ENCODE assay signal across 8 cellular contexts in genomic region chr2:16525265-16525887, GRCh38.
A peak's percentile ranks its signal among the peaks of the same experiment; 100 is the strongest.
DNase-seq lines count a peak whose midpoint lies in the region; ATAC-seq and TF ChIP-seq lines count a peak whose summit lies in the region.

No MANE protein-coding gene starts in this region.

- H3K56ac ChIP-seq in IMR-90 (ENCODE audit: extremely low read depth, insufficient read depth, low read length): no peak overlapping the region

- H3K9me1 ChIP-seq in IMR-90 (ENCODE audit: insufficient read depth, low read length): no peaks in the 10 kb centered on the region

- no peaks in the 10 kb centered on the region for H4K20me1 ChIP-seq in IMR-90 (ENCODE audit: insufficient read depth, low read length)

- H3K36me3 ChIP-seq in IMR-90 (ENCODE audit: control insufficient read depth, insufficient read depth, low read length) (no peaks in the 10 kb centered on the region), lung (ENCODE audit: control insufficient read depth in 2 of 2, insufficient read depth in 2 of 2, low read length in 2 of 2) (no peaks in the 10 kb centered on the region)

- intact Hi-C loops in IMR-90 (cut with micrococcal nuclease): loop anchor here (1.0 kb wide), 2 partner anchors 83 to 232 kb away; no protein-coding TSS in a partner anchor

- H3K27ac ChIP-seq in IMR-90 (ENCODE audit: insufficient read depth, low read length): no peak overlapping the region
- H3K27ac ChIP-seq in lung (ENCODE audit: low read depth in 1 of 2, low read length in 1 of 2): no peak overlapping the region

- no peak overlapping the region for H2AK5ac ChIP-seq in IMR-90 (ENCODE audit: low read depth, low read length)

- dilution Hi-C loops in IMR-90 (cut with HindIII; ENCODE audit: low sequenced_read_pairs, unreplicated experiment): no loop called here

- ATAC-seq in IMR-90 (ENCODE audit: low read depth) (no peak), lung (ENCODE audit: insufficient read depth, low FRiP score) (no peak), HG03439 (IDR thresholded peaks at IDR 0.05; ENCODE audit: unreplicated experiment) (no peak)

- no peak overlapping the region for H4K8ac ChIP-seq in IMR-90 (ENCODE audit: low read depth in 2 of 2, low read length in 2 of 2)

- no peak overlapping the region for H3K23ac ChIP-seq in IMR-90 (ENCODE audit: low read depth, low read length)

- H3K4me3 ChIP-seq in IMR-90 (ENCODE audit: insufficient read depth, low read depth, low read length): no peak overlapping the region
- H3K4me3 ChIP-seq in lung: no peak overlapping the region

- no peak for TF ChIP-seq POLR2A in IMR-90 (IDR thresholded peaks at IDR 0.05; ENCODE audit: low read depth, low read length)

- POLR2A ChIA-PET in IMR-90 (lab: Charles Lee; ENCODE audit: unreplicated experiment): no interaction called here

- CTCF ChIA-PET in IMR-90 (lab: Yijun Ruan, JAX): no interaction called here

- H3K4me1 ChIP-seq in IMR-90 (ENCODE audit: control insufficient read depth, insufficient read depth, low read length) (no peaks in the 10 kb centered on the region), lung (ENCODE audit: control insufficient read depth in 2 of 2, insufficient read depth in 2 of 2, low read length in 2 of 2) (peaks cover 0 to 4% of the 10 kb centered on the region in 2 donors)

- H3K4me2 ChIP-seq in IMR-90 (ENCODE audit: low read depth, low read length): no peak overlapping the region

- no TSS peak for BruUV-seq in IMR-90 (replicated peaks; lab: Mats Ljungman, UMichigan)

- no peak overlapping the region for H2BK20ac ChIP-seq in IMR-90 (ENCODE audit: low read depth, low read length)

- no peak overlapping the region for H2AFZ ChIP-seq in IMR-90 (replicated peaks; ENCODE audit: low read length, poor library complexity)

- H2AK9ac ChIP-seq in IMR-90 (replicated peaks; ENCODE audit: low read depth, low read length, poor library complexity): no peak overlapping the region

- H3K27me3 ChIP-seq in IMR-90 (ENCODE audit: control insufficient read depth, insufficient read depth, low read length) (no peaks in the 10 kb centered on the region), lung (ENCODE audit: control insufficient read depth, insufficient read depth) (no peaks in the 10 kb centered on the region)

- TF ChIP-seq CTCF in IMR-90 (conservative IDR thresholded peaks at IDR 0.05; ENCODE audit: low read depth, low read length) (peak; percentile 43), lung (IDR thresholded peaks at IDR 0.05; ENCODE audit: control extremely low read depth, extremely low read depth) (peak; percentile 19)

- no peak overlapping the region for H3K9ac ChIP-seq in IMR-90 (ENCODE audit: low read depth, low read length)

- in situ Hi-C loops in IMR-90 (cut with MboI; ENCODE audit: low sequenced_read_pairs): no loop called here

- TF ChIP-seq RAD21 in IMR-90 (IDR thresholded peaks at IDR 0.05; ENCODE audit: low read length): peak; percentile 47

- no peak overlapping the region for H2BK120ac ChIP-seq in IMR-90 (ENCODE audit: low read depth, low read length)

- H3K4ac ChIP-seq in IMR-90 (ENCODE audit: low read depth, low read length): no peak overlapping the region

- no peak overlapping the region for H2BK15ac ChIP-seq in IMR-90 (ENCODE audit: low read depth, low read length)

- no peak overlapping the region for H2BK5ac ChIP-seq in IMR-90 (ENCODE audit: low read depth, low read length, poor library complexity, severe bottlenecking)

- DNase-seq in NCI-H146 (lab: John Stamatoyannopoulos, UW) (peak; percentile 15), NCI-H146 treated with DMSO at 0.1 percent for 48 hours (lab: John Stamatoyannopoulos, UW; ENCODE audit: unreplicated experiment) (no peak), IMR-90 (no peak), lung (ENCODE audit: low spot score) (no peak), SIG-M5 treated with dmso at 0.1 percent for 504 hours (lab: John Stamatoyannopoulos, UW; ENCODE audit: unreplicated experiment) (no peak), NCI-H2227 (lab: John Stamatoyannopoulos, UW; ENCODE audit: unreplicated experiment) (no peak)
- peak; percentile 8 to 34 for DNase-seq in activated CD4-positive, alpha-beta T cell treated with anti-CD3 and anti-CD28 coated beads, Interleukin-2, amount 50 U/mL, for 48 hours

- no peak overlapping the region for H4K91ac ChIP-seq in IMR-90 (ENCODE audit: insufficient read depth, low read depth, low read length)

- WGBS in IMR-90 (ENCODE audit: extremely low coverage in 2 of 2, insufficient read length in 1 of 2), 2 experiments: 72 to 100% methylated on average over 3 to 5 of the region's 15 CpGs
- whole genome bisulfite sequencing in lung, 2 donors: 82 to 84% methylated on average over 15 of the region's 15 CpGs

- no peak overlapping the region for H3K14ac ChIP-seq in IMR-90 (replicated peaks; ENCODE audit: low read depth, low read length)

- no peaks in the 10 kb centered on the region for H3K79me1 ChIP-seq in IMR-90 (ENCODE audit: low read depth in 1 of 2, low read length in 2 of 2)

- no peak overlapping the region for H4K5ac ChIP-seq in IMR-90 (ENCODE audit: low read depth, low read length)

- H3K9me3 ChIP-seq in IMR-90 (ENCODE audit: control insufficient read depth, insufficient read depth, low read length): 0 out of 2 replicates have a peak, but pooled peaks cover 1% of the 10 kb centered on the region
- no peaks in the 10 kb centered on the region for H3K9me3 ChIP-seq in lung (ENCODE audit: control insufficient read depth in 2 of 2, insufficient read depth in 1 of 2, low read length in 1 of 2)

- H3K18ac ChIP-seq in IMR-90 (ENCODE audit: low read depth, low read length): no peak overlapping the region

TF ChIP-seq in IMR-90, 13 proteins besides CTCF, POLR2A, EP300 and RAD21:
- no peak for TF ChIP-seq MAZ (IDR thresholded peaks at IDR 0.05; ENCODE audit: borderline replicate concordance, low read depth, low read length)
- no peak for TF ChIP-seq MXI1 (IDR thresholded peaks at IDR 0.05; ENCODE audit: borderline replicate concordance, low read depth, low read length)
- TF ChIP-seq FOS (IDR thresholded peaks at IDR 0.05; ENCODE audit: low read depth, low read length): no peak
- TF ChIP-seq CHD1 (IDR thresholded peaks at IDR 0.05; ENCODE audit: low read depth, low read length): no peak
- no peak for TF ChIP-seq RFX5 (IDR thresholded peaks at IDR 0.05; ENCODE audit: low read depth, low read length)
- no peak for TF ChIP-seq BHLHE40 (IDR thresholded peaks at IDR 0.05; ENCODE audit: low read depth, low read length)

Comparison
In these comparisons a context has a peak if more than half of its experiments do, and no peak if none do; other contexts are left out.
1. DNase-seq: peak in NCI-H146 (single experiment) and activated CD4-positive, alpha-beta T cell treated with anti-CD3 and anti-CD28 coated beads, Interleukin-2, amount 50 U/mL, for 48 hours (2 of 2); none in NCI-H146 treated with DMSO at 0.1 percent for 48 hours (single experiment), IMR-90 (single experiment), lung (single experiment), SIG-M5 treated with dmso at 0.1 percent for 504 hours (single experiment) and NCI-H2227 (single experiment).